In genomic region chr19:33060586-33060985, GRCh38 we compare ENCODE assay signal across 27 cellular contexts. TPM values are rescaled to one million over a fixed set of nuclear protein-coding genes. Genes with fewer than 3 reads are reported as not detected.
"Had no signal": no experiment of that assay in that cellular context is flagged by ENCODE, and none has a peak within 500 bp of the region (broad histone marks: within the 10 kb centered on the region; RNA-seq: fewer than 3 reads in every experiment).

No MANE protein-coding gene starts in this region.

- H3K27ac Mint-ChIP-seq: activated naive CD8-positive, alpha-beta T cell treated with anti-CD3 and anti-CD28 coated beads for 36 hours; activated T-cell treated with anti-CD3 and anti-CD28 coated beads, Interleukin-2, amount 50 U/mL, for 24 hours; activated T-helper 17 cell treated with anti-CD3 and anti-CD28 coated beads, Interleukin-2, amount 50 U/mL, for 72 hours; immature natural killer cell; natural killer cell; stimulated activated naive B cell treated with anti-CD40 and anti-IgM and Interleukin-4, amounts not matched to agents 10 μg/mL and 1 μg/mL and 100 μg/mL, for 72 hours; T-helper 2 cell treated with Interferon-gamma antibody and Interleukin-4, amounts not matched to agents 5 μg/mL and 100 μg/mL, for 36 hours had no signal

- H3K9me3 ChIP-seq: breast epithelium, left lung, sigmoid colon, transverse colon, uterus had no signal

- H2AFZ ChIP-seq: hepatocyte had no signal

- H3K4me3 Mint-ChIP-seq: activated naive CD8-positive, alpha-beta T cell treated with anti-CD3 and anti-CD28 coated beads for 36 hours; activated T-cell treated with anti-CD3 and anti-CD28 coated beads, Interleukin-2, amount 50 U/mL, for 24 hours; activated T-helper 17 cell treated with anti-CD3 and anti-CD28 coated beads, Interleukin-2, amount 50 U/mL, for 72 hours; central memory CD8-positive, alpha-beta T cell; immature natural killer cell; natural killer cell; stimulated activated naive B cell treated with anti-CD40 and anti-IgM and Interleukin-4, amounts not matched to agents 10 μg/mL and 1 μg/mL and 100 μg/mL, for 72 hours; T-helper 2 cell treated with Interferon-gamma antibody and Interleukin-4, amounts not matched to agents 5 μg/mL and 100 μg/mL, for 36 hours had no signal

- H3K36me3 Mint-ChIP-seq: activated naive CD8-positive, alpha-beta T cell treated with anti-CD3 and anti-CD28 coated beads for 36 hours; immature natural killer cell; natural killer cell; stimulated activated naive B cell treated with anti-CD40 and anti-IgM and Interleukin-4, amounts not matched to agents 10 μg/mL and 1 μg/mL and 100 μg/mL, for 72 hours had no signal

- H3K4me3 ChIP-seq: breast epithelium, hepatocyte, left lung, sigmoid colon, smooth muscle cell, transverse colon, uterus had no signal

- DNase-seq: activated CD8-positive, alpha-beta memory T cell treated with anti-CD3 and anti-CD28 coated beads for 24 hours; activated CD8-positive, alpha-beta memory T cell treated with anti-CD3 and anti-CD28 coated beads, Interleukin-2, amount 50 U/mL, for 4 hours; activated naive CD8-positive, alpha-beta T cell treated with anti-CD3 and anti-CD28 coated beads for 36 hours; activated T-cell treated with anti-CD3 and anti-CD28 coated beads, Interleukin-2, amount 50 U/mL, for 24 hours; effector memory CD4-positive, alpha-beta T cell; glutamatergic neuron; immature natural killer cell; kidney glomerular epithelial cell; left lung; midbrain; natural killer cell; nucleus accumbens; sigmoid colon; stimulated activated CD4-positive, alpha-beta T cell treated with anti-CD3 and anti-CD28 coated beads, Interleukin-15, amount 100 ng/mL, for 24 hours; stimulated activated naive B cell treated with anti-CD40 and anti-IgM and Interleukin-4, amounts not matched to agents 10 μg/mL and 1 μg/mL and 100 μg/mL, for 72 hours; transverse colon; uterus; WERI-Rb-1 had no signal

- H3K9me3 Mint-ChIP-seq: activated naive CD8-positive, alpha-beta T cell treated with anti-CD3 and anti-CD28 coated beads for 36 hours; activated T-cell treated with anti-CD3 and anti-CD28 coated beads, Interleukin-2, amount 50 U/mL, for 24 hours; activated T-helper 17 cell treated with anti-CD3 and anti-CD28 coated beads, Interleukin-2, amount 50 U/mL, for 72 hours; central memory CD8-positive, alpha-beta T cell; immature natural killer cell; natural killer cell; stimulated activated naive B cell treated with anti-CD40 and anti-IgM and Interleukin-4, amounts not matched to agents 10 μg/mL and 1 μg/mL and 100 μg/mL, for 72 hours; T-helper 2 cell treated with Interferon-gamma antibody and Interleukin-4, amounts not matched to agents 5 μg/mL and 100 μg/mL, for 36 hours had no signal

- H3K27me3 ChIP-seq: breast epithelium, hepatocyte, uterus had no signal

- FAIRE-seq: colon, frontal cortex had no signal

- H3K4me2 ChIP-seq: hepatocyte, smooth muscle cell had no signal

- H3K4me1 Mint-ChIP-seq: activated naive CD8-positive, alpha-beta T cell treated with anti-CD3 and anti-CD28 coated beads for 36 hours; activated T-helper 17 cell treated with anti-CD3 and anti-CD28 coated beads, Interleukin-2, amount 50 U/mL, for 72 hours; central memory CD8-positive, alpha-beta T cell; immature natural killer cell had no signal

- H3K36me3 ChIP-seq: breast epithelium, left lung, sigmoid colon, transverse colon, uterus had no signal

- ATAC-seq: activated T-helper 17 cell treated with anti-CD3 and anti-CD28 coated beads, Interleukin-2, amount 50 U/mL, for 72 hours; esophagus mucosa; left lung; natural killer cell; stimulated activated naive B cell treated with anti-CD40 and anti-IgM and Interleukin-4, amounts not matched to agents 10 μg/mL and 1 μg/mL and 100 μg/mL, for 72 hours had no signal

- H3K27ac ChIP-seq: hepatocyte, left lung, sigmoid colon, transverse colon, uterus, WERI-Rb-1 had no signal

RNA-seq across cellular contexts. Expression of gene RHPN2, which starts 4.1 kb away (rescaled TPM):
- polyA plus RNA-seq: immature natural killer cell had no signal
